Comparison of ENCODE assay signal across 8 cellular contexts in genomic region chr17:60034483-60034882, GRCh38. TPM values are rescaled to one million over a fixed set of nuclear protein-coding genes. Genes with fewer than 3 reads are reported as not detected.
DNase-seq lines count a peak whose midpoint lies in the region; ATAC-seq, FAIRE-seq and TF ChIP-seq lines count a peak whose summit lies in the region.
"Not testable (repeated sequence)": the region's sequence is repeated elsewhere in the genome, so short reads cannot be mapped to it uniquely, and the experiment has no call there.

No MANE protein-coding gene starts in this region.

- TF ChIP-seq EP300 in GM12878 (IDR thresholded peaks at IDR 0.05; ENCODE audit: borderline replicate concordance in 1 of 2, control insufficient read depth in 1 of 2, low read depth in 2 of 2, low read length in 2 of 2); neural cell (conservative IDR thresholded peaks at IDR 0.05; ENCODE audit: poor library complexity, severe bottlenecking): not testable (repeated sequence)

- RAD21 ChIA-PET in GM12878 (lab: Charles Lee; ENCODE audit: unreplicated experiment) = not testable (repeated sequence)

- WGBS in GM12878 (ENCODE audit: insufficient coverage, insufficient replicate concordance, low lambda C conversion rate, missing lambda C conversion rate) = 0% methylated on average over 2 of the region's 4 CpGs

- H3K9me2 ChIP-seq in neural cell (ENCODE audit: insufficient read depth, low read length) = not testable (repeated sequence)

- DNase-seq in D721Med (ENCODE audit: insufficient read length, low spot score); RCC 7860 (ENCODE audit: low spot score); GM12878 (ENCODE audit: low read depth, low spot score); left lung; upper lobe of right lung: not testable (repeated sequence)

- CTCF ChIA-PET in HEK293 (lab: Yijun Ruan, JAX) (interaction anchor here (0.6 to 1.1 kb wide), 2 partner anchors 76 to 276 kb away, joined by 3 to 4 read pairs; no protein-coding TSS in a partner anchor), GM12878 (lab: Yijun Ruan, JAX) (interaction anchor here (0.6 kb wide), 1 partner anchor 102 kb away, joined by 3 read pairs; no protein-coding TSS in a partner anchor)

- H3K9ac ChIP-seq in GM12878 (ENCODE audit: control insufficient read depth, insufficient read depth, low read length); neural cell (ENCODE audit: low read length): not testable (repeated sequence)

- not testable (repeated sequence) for H2AFZ ChIP-seq in GM12878 (ENCODE audit: control insufficient read depth, low read depth, low read length); neural cell (ENCODE audit: low read depth, low read length)

- H3F3A ChIP-seq in neural cell (ENCODE audit: insufficient read depth, low read length, poor library complexity, severe bottlenecking) = not testable (repeated sequence)

- POLR2A ChIA-PET in HEK293 (lab: Yijun Ruan, JAX); GM12878 (lab: Charles Lee): not testable (repeated sequence)

- not testable (repeated sequence) for H3K79me2 ChIP-seq in GM12878 (ENCODE audit: control insufficient read depth, insufficient read depth, low read length); neural cell (replicated peaks; ENCODE audit: insufficient read depth, low read length)

- H3K9me3 ChIP-seq in HEK293 (ENCODE audit: control insufficient read depth, insufficient read depth, low read depth, low read length); GM12878 (replicated peaks; ENCODE audit: control insufficient read depth, insufficient read depth, low read length); left lung; neural cell (ENCODE audit: low read length); upper lobe of right lung: not testable (repeated sequence)

- FAIRE-seq in D721Med (lab: Jason Lieb, UNC) (peak; percentile 79), RCC 7860 (lab: Jason Lieb, UNC) (peak; percentile 82), GM12878 (lab: Jason Lieb, UNC) (peak; percentile 99)

- not testable (repeated sequence) for H3K4me2 ChIP-seq in GM12878 (ENCODE audit: control insufficient read depth, insufficient read depth); neural cell (ENCODE audit: low read length)

- TF ChIP-seq POLR2A in GM12878 (IDR thresholded peaks at IDR 0.05; ENCODE audit: low read depth, low read length) = not testable (repeated sequence)

- BruUV-seq in GM12878 (replicated peaks; lab: Mats Ljungman, UMichigan) = not testable (repeated sequence)

- intact Hi-C loops in GM12878 (cut with micrococcal nuclease; ENCODE audit: unreplicated experiment) (loop anchor here (10.0 kb wide), 3 partner anchors 70 to 290 kb away; partner anchors contain the start of gene RNFT1), left lung (cut with DNase I) (loop anchor here in 1 of 2 donors (10.0 kb wide), 1 partner anchor 120 kb away; no protein-coding TSS in a partner anchor)
- intact Hi-C loops in upper lobe of right lung (cut with DNase I) = not testable (repeated sequence)

- not testable (repeated sequence) for H3K27me3 ChIP-seq in GM12878 (replicated peaks in 1 of 2; ENCODE audit: control insufficient read depth in 2 of 2, insufficient read depth in 2 of 2, low read length in 1 of 2); neural cell (ENCODE audit: insufficient read depth, low read depth, low read length)
- peaks cover 0 to 24% of the 10 kb centered on the region in 2 donors for H3K27me3 ChIP-seq in left lung
- H3K27me3 ChIP-seq in upper lobe of right lung = peaks cover 12% of the 10 kb centered on the region

- in situ Hi-C loops in GM12878 (cut with MboI) = not testable (repeated sequence)

- not testable (repeated sequence) for TF ChIP-seq CTCF in D721Med (IDR thresholded peaks at IDR 0.05; ENCODE audit: insufficient read depth, missing control alignments); HEK293 (tag by site-specific recombination; IDR thresholded peaks at IDR 0.05); GM12878 (IDR thresholded peaks at IDR 0.05 in 2 of 3, conservative IDR thresholded peaks at IDR 0.05 in 1 of 3; ENCODE audit: control insufficient read depth in 2 of 3, extremely low read depth in 1 of 3, insufficient read depth in 1 of 3, low read depth in 3 of 3, low read length in 3 of 3); left lung (IDR thresholded peaks at IDR 0.05)
- TF ChIP-seq CTCF in neural cell (IDR thresholded peaks at IDR 0.05; ENCODE audit: poor library complexity, severe bottlenecking) (peak; percentile 47), upper lobe of right lung (IDR thresholded peaks at IDR 0.05) (peak; percentile 9)

- not testable (repeated sequence) for H3K27ac ChIP-seq in HEK293 (ENCODE audit: extremely low read depth, low read depth, low read length); GM12878 (ENCODE audit: control insufficient read depth, insufficient read depth); left lung; neural cell (ENCODE audit: low read length); upper lobe of right lung

- H3K36me3 ChIP-seq in HEK293 (ENCODE audit: control insufficient read depth in 2 of 2, insufficient read depth in 1 of 2, low read length in 2 of 2); GM12878 (ENCODE audit: control insufficient read depth in 2 of 2, insufficient read depth in 2 of 2, low read length in 1 of 2); left lung; neural cell (ENCODE audit: insufficient read depth, low read length); upper lobe of right lung: not testable (repeated sequence)

- not testable (repeated sequence) for H4K20me1 ChIP-seq in GM12878 (ENCODE audit: control insufficient read depth, insufficient read depth); neural cell (ENCODE audit: insufficient read depth)

- H3K4me1 ChIP-seq in HEK293 (ENCODE audit: control insufficient read depth, insufficient read depth, low read length); GM12878 (ENCODE audit: control insufficient read depth, insufficient read depth, low read length); left lung; upper lobe of right lung: not testable (repeated sequence)

- ATAC-seq in GM12878 = peak; percentile 49
- ATAC-seq in esophagus mucosa = peak; percentile 48
- ATAC-seq in left lung = peak; percentile 69
- ATAC-seq in upper lobe of right lung = peak; percentile 75

- TF ChIP-seq RAD21 in GM12878 (IDR thresholded peaks at IDR 0.05; ENCODE audit: insufficient read depth, low read depth, low read length) = not testable (repeated sequence)
- peak; percentile 57 for TF ChIP-seq RAD21 in neural cell (conservative IDR thresholded peaks at IDR 0.05)

- not testable (repeated sequence) for H3K4me3 ChIP-seq in HEK293 (ENCODE audit: low read depth, low read length); GM12878; left lung; neural cell (ENCODE audit: low read length); upper lobe of right lung

- SMC1A ChIA-PET in GM12878 (lab: Charles Lee; ENCODE audit: uncharacterized antibody, unreplicated experiment) = not testable (repeated sequence)

TF ChIP-seq in HEK293, 187 proteins besides CTCF, POLR2A, EP300 and RAD21:
- TF ChIP-seq ZNF654 (tag by site-specific recombination; IDR thresholded peaks at IDR 0.05; ENCODE audit: low read depth) = peak; percentile 30; the same call in 1 of the 2 replicates

TF ChIP-seq in neural cell, 6 proteins besides CTCF, POLR2A, EP300 and RAD21:
- TF ChIP-seq SMC3 (conservative IDR thresholded peaks at IDR 0.05; ENCODE audit: poor library complexity) = peak; percentile 47

RNA-seq across cellular contexts. Expression of gene HEATR6, which starts 44.2 kb away (rescaled TPM):
- total RNA-seq in GM12878 (2013; cell fraction: nucleolus; rRNA removed) = 32.4 and 37.5 TPM in 2 replicates
- 11.7 and 12.3 TPM in 2 replicates for total RNA-seq in GM12878 (2014; rRNA removed)
- 9.4 and 9.9 TPM in 2 replicates for total RNA-seq in GM12878 (2014; rRNA removed; fragmentation: Illumina TruSeq; extraction: Trizol)
- 12.9 and 15.1 TPM in 2 replicates for total RNA-seq in GM12878 (2021)
- 6.0 TPM for polyA plus RNA-seq in GM12878 (2011; ENCODE audit: low read depth)
- 10.5 and 13.4 TPM in 2 replicates for polyA plus RNA-seq in GM12878 (2011; rRNA removed)
- polyA plus RNA-seq in GM12878 (2011; cell fraction: cytosol; rRNA removed) = 22.6 and 26.4 TPM in 2 replicates
- 37.9 and 45.4 TPM in 2 replicates for polyA plus RNA-seq in GM12878 (2011; cell fraction: nucleus; rRNA removed)
- 7.3 and 8.0 TPM in 2 replicates for polyA plus RNA-seq in GM12878 (2012)
- 12.8 and 17.2 TPM in 2 replicates for polyA plus RNA-seq in GM12878 (2014; fragmentation: Illumina TruSeq; extraction: Trizol)
- polyA plus RNA-seq in GM12878 (2014; fragmentation: Nextera tagmentation; extraction: Ambion mirVana) = 1 to 10 TPM; 3.4 to 5.2 TPM
- 7.7 and 11.6 TPM in 2 replicates for polyA plus RNA-seq in GM12878 (2014; rRNA removed)
- polyA plus RNA-seq in GM12878 (2016; fragmentation: Nextera tagmentation; extraction: Ambion mirVana) = 10 to 100 TPM in 1 of 2 experiments, 1 to 10 TPM in 1; 8.4 to 10.9 TPM
- polyA minus RNA-seq in GM12878 (2011; rRNA and poly(A)+ RNA removed) = 28.5 and 34.1 TPM in 2 replicates
- 7.8 and 10.5 TPM in 2 replicates for polyA minus RNA-seq in GM12878 (2011; cell fraction: cytosol; rRNA and poly(A)+ RNA removed)
- polyA minus RNA-seq in GM12878 (2011; cell fraction: nucleus; rRNA and poly(A)+ RNA removed) = 24.2 and 40.6 TPM in 2 replicates
- 8.2 TPM for total RNA-seq in esophagus mucosa
- total RNA-seq in left lung = 10 to 100 TPM; 20.8 TPM
- polyA plus RNA-seq in neural cell = 24.8 and 26.9 TPM in 2 replicates
- 40.2 and 46.3 TPM in 2 replicates for polyA minus RNA-seq in neural cell
- total RNA-seq in upper lobe of right lung = 26.9 TPM
